18 cellular contexts compared by ENCODE assay signal in the genomic region with DNA sequence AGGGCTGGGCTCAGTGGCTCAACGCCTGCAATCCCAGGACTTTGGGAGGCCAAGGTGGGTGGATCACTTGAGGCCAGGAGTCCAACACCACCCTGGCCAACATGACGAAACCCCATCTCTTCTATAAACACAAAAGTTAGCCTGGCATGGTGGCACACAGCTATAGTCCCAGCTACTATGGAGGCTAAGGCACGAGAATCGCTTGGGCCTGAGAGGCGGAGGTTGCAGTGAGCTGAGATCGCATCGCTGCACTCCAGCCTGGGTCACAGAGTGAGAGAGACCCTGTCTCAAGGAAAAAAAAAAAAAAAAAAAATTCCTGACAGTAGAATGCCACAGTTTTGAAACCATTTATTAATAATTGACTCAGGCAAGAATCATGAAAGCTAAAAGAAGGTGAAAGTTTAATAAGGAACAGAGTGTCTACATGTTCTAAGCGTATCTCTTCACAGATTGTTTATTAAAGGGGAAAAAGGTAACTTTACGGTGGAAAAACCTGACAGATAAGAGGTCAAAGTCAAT. TPM values are rescaled to one million over a fixed set of nuclear protein-coding genes. Genes with fewer than 3 reads are reported as not detected.
DNase-seq lines count a peak whose midpoint lies in the region; ATAC-seq, FAIRE-seq and TF ChIP-seq lines count a peak whose summit lies in the region.
"Had no signal": no experiment of that assay in that cellular context is flagged by ENCODE, and none has a peak within 500 bp of the region (broad histone marks: within the 10 kb centered on the region; RNA-seq: fewer than 3 reads in every experiment).

No MANE protein-coding gene starts in this region.

- WGBS in mesendoderm (ENCODE audit: extremely low coverage, insufficient coverage, low lambda C conversion rate) = no CpG with 5 or more reads among the region's 9 CpGs
- WGBS in mesenchymal stem cell = over 99% methylated on average over 6 of the region's 9 CpGs

- H3K4me2 ChIP-seq in mesendoderm (ENCODE audit: low read length) = no peak overlapping the region
- H3K4me2 ChIP-seq in mesenchymal stem cell (ENCODE audit: low read length, poor library complexity, severe bottlenecking) = no peak overlapping the region

- H3K4me3 ChIP-seq in kidney (ENCODE audit: low read length in 2 of 2) (no peak overlapping the region), mesendoderm (ENCODE audit: low read length) (no peak overlapping the region), gastrocnemius medialis (no peak overlapping the region), mesenchymal stem cell (ENCODE audit: insufficient read depth in 1 of 2, low read depth in 1 of 2, low read length in 2 of 2) (no peak overlapping the region)
- H3K4me3 ChIP-seq: GM23248, SJSA1 had no signal

- H3K27me3 ChIP-seq in mesendoderm (ENCODE audit: insufficient read depth, low read length, poor library complexity) (no peaks in the 10 kb centered on the region), gastrocnemius medialis (no peaks in the 10 kb centered on the region), mesenchymal stem cell (ENCODE audit: control insufficient read depth in 1 of 2, insufficient read depth in 1 of 2, low read length in 2 of 2) (peaks cover 0 to 12% of the 10 kb centered on the region in 2 experiments)
- H3K27me3 ChIP-seq: SJSA1 had no signal

- H3K9me3 ChIP-seq in kidney (ENCODE audit: control insufficient read depth in 1 of 2, low read length in 2 of 2) = no peaks in the 10 kb centered on the region
- H3K9me3 ChIP-seq in gastrocnemius medialis = no peaks in the 10 kb centered on the region
- no peaks in the 10 kb centered on the region for H3K9me3 ChIP-seq in mesenchymal stem cell (ENCODE audit: control insufficient read depth, low read length)
- H3K9me3 ChIP-seq: SJSA1 had no signal

- no peaks in the 10 kb centered on the region for H3K79me2 ChIP-seq in mesendoderm (ENCODE audit: control insufficient read depth, insufficient read depth, low read length)

- no peak overlapping the region for H4K91ac ChIP-seq in mesenchymal stem cell (ENCODE audit: low read length)

- intact Hi-C loops in Calu3 (cut with micrococcal nuclease; ENCODE audit: unreplicated experiment) (no loop called here), kidney (cut with DNase I) (no loop called here), gastrocnemius medialis (cut with DNase I; ENCODE audit: low total_unique reads) (no loop called here)

- H3K23ac ChIP-seq in mesendoderm (ENCODE audit: low read length) = no peak overlapping the region
- no peak overlapping the region for H3K23ac ChIP-seq in mesenchymal stem cell (ENCODE audit: low read length in 2 of 2)

- DNase-seq in Calu3 (no peak), kidney (no peak), mesendoderm (no peak), type B pancreatic cell (ENCODE audit: extremely low spot score, unreplicated experiment) (no peak), dedifferentiated amniotic fluid mesenchymal stem cell (ENCODE audit: extremely low spot score) (no peak), gastrocnemius medialis (no peak), mesenchymal stem cell (no peak)
- DNase-seq: CD4-positive, CD25-positive, alpha-beta regulatory T cell; DMS79 treated with DMSO at 0.1 percent for 48 hours; GM23248; NCI-H1105 treated with DMSO at 0.1 percent for 48 hours; NCI-H187; NCI-H345; NCI-H526 treated with DMSO at 0.1 percent for 48 hours had no signal

- no peak for TF ChIP-seq CTCF in Calu3 (IDR thresholded peaks at IDR 0.05; ENCODE audit: unreplicated experiment)
- no peak for TF ChIP-seq CTCF in kidney (IDR thresholded peaks at IDR 0.05; ENCODE audit: borderline replicate concordance, extremely low read depth, insufficient read depth)
- no peak for TF ChIP-seq CTCF in type B pancreatic cell (conservative IDR thresholded peaks at IDR 0.05)
- TF ChIP-seq CTCF in gastrocnemius medialis (IDR thresholded peaks at IDR 0.05 in 4 of 5, conservative IDR thresholded peaks at IDR 0.05 in 1 of 5) = no peak

- no peak overlapping the region for H3K18ac ChIP-seq in mesendoderm (ENCODE audit: low read length)
- H3K18ac ChIP-seq in mesenchymal stem cell (ENCODE audit: low read depth in 1 of 2, low read length in 2 of 2) = no peak overlapping the region

- peak overlapping the region; percentile 27 for H3K56ac ChIP-seq in mesendoderm (ENCODE audit: low read length)

- H3K36me3 Mint-ChIP-seq in Calu3 (ENCODE audit: insufficient read depth, unreplicated experiment) (no peaks in the 10 kb centered on the region), type B pancreatic cell (no peaks in the 10 kb centered on the region)
- H3K36me3 Mint-ChIP-seq: CD4-positive, CD25-positive, alpha-beta regulatory T cell had no signal

- H3K4me1 ChIP-seq in kidney (ENCODE audit: control insufficient read depth in 1 of 2, insufficient read depth in 1 of 2, low read depth in 1 of 2, low read length in 2 of 2) (peaks cover 15 to 25% of the 10 kb centered on the region in 2 donors), mesendoderm (ENCODE audit: control insufficient read depth, low read depth, low read length) (peaks cover 7% of the 10 kb centered on the region), gastrocnemius medialis (no peaks in the 10 kb centered on the region), mesenchymal stem cell (ENCODE audit: control insufficient read depth, insufficient read depth, low read depth, low read length) (peaks cover 1% of the 10 kb centered on the region)
- H3K4me1 ChIP-seq: SJSA1 had no signal

- H3K27me3 Mint-ChIP-seq in Calu3 (ENCODE audit: unreplicated experiment) = no peaks in the 10 kb centered on the region
- H3K27me3 Mint-ChIP-seq in type B pancreatic cell = peaks cover 3% of the 10 kb centered on the region

- H2BK15ac ChIP-seq in mesendoderm (replicated peaks; ENCODE audit: low read depth) (no peak overlapping the region), mesenchymal stem cell (ENCODE audit: low read depth, poor library complexity, severe bottlenecking) (no peak overlapping the region)

- H2BK12ac ChIP-seq in mesenchymal stem cell (ENCODE audit: low read length in 2 of 2) = no peak overlapping the region

- H3K4me1 Mint-ChIP-seq in Calu3 (ENCODE audit: low read depth, unreplicated experiment) (peaks cover 31% of the 10 kb centered on the region), type B pancreatic cell (ENCODE audit: unreplicated experiment) (peaks cover 7% of the 10 kb centered on the region)

- H3K79me1 ChIP-seq in mesendoderm (ENCODE audit: low read length) (no peaks in the 10 kb centered on the region), mesenchymal stem cell (replicated peaks; ENCODE audit: low read length, poor library complexity, severe bottlenecking) (no peaks in the 10 kb centered on the region)

- H3K36me3 ChIP-seq in kidney (ENCODE audit: control insufficient read depth in 1 of 2, insufficient read depth in 2 of 2, low read length in 2 of 2) (no peaks in the 10 kb centered on the region), mesendoderm (ENCODE audit: control insufficient read depth, insufficient read depth, low read length) (no peaks in the 10 kb centered on the region), gastrocnemius medialis (no peaks in the 10 kb centered on the region), mesenchymal stem cell (ENCODE audit: control insufficient read depth in 1 of 2, insufficient read depth in 2 of 2, low read depth in 1 of 2, low read length in 2 of 2) (no peaks in the 10 kb centered on the region)
- H3K36me3 ChIP-seq: SJSA1 had no signal

- no peaks in the 10 kb centered on the region for H3K9me3 Mint-ChIP-seq in Calu3 (ENCODE audit: low read depth, unreplicated experiment)
- H3K9me3 Mint-ChIP-seq in type B pancreatic cell = no peaks in the 10 kb centered on the region
- H3K9me3 Mint-ChIP-seq: CD4-positive, CD25-positive, alpha-beta regulatory T cell had no signal

- H3K27ac ChIP-seq in kidney (ENCODE audit: low read depth in 2 of 2, low read length in 2 of 2) (peak overlapping the region; percentile 49 to 68), mesendoderm (ENCODE audit: low read depth, low read length) (no peak overlapping the region), gastrocnemius medialis (no peak overlapping the region), mesenchymal stem cell (ENCODE audit: low read length, poor library complexity, severe bottlenecking) (no peak overlapping the region)
- H3K27ac ChIP-seq: GM23248, HL-60, SJSA1 had no signal

- H4K8ac ChIP-seq in mesendoderm (ENCODE audit: low read depth, low read length) = no peak overlapping the region
- H4K8ac ChIP-seq in mesenchymal stem cell (ENCODE audit: low read length) = no peak overlapping the region

- H3K9ac ChIP-seq in kidney (ENCODE audit: low read length in 2 of 2) (no peak overlapping the region), mesendoderm (ENCODE audit: low read length) (no peak overlapping the region), mesenchymal stem cell (ENCODE audit: low read length) (no peak overlapping the region)
- H3K9ac ChIP-seq: GM23248 had no signal

- no peak overlapping the region for H3K14ac ChIP-seq in mesenchymal stem cell (ENCODE audit: low read length in 2 of 2)

- H4K5ac ChIP-seq in mesendoderm (ENCODE audit: low read length) = no peak overlapping the region

- CTCF ChIA-PET in Calu3 (lab: Charles Lee) = interaction anchor here (0.5 to 1.4 kb wide), 4 partner anchors 8 to 16 kb away, joined by 4 to 8 read pairs (median 6); no protein-coding TSS in a partner anchor

- H2BK120ac ChIP-seq in mesendoderm (ENCODE audit: low read depth, low read length) (no peak overlapping the region), mesenchymal stem cell (ENCODE audit: low read depth, low read length) (no peak overlapping the region)

- no TSS peak for BruUV-seq in Calu3 (replicated peaks; lab: Mats Ljungman, UMichigan)

- H3K4me3 Mint-ChIP-seq in Calu3 (ENCODE audit: low read depth, unreplicated experiment) (no peak overlapping the region), type B pancreatic cell (no peak overlapping the region)
- H3K4me3 Mint-ChIP-seq: CD4-positive, CD25-positive, alpha-beta regulatory T cell had no signal

- H2BK5ac ChIP-seq in mesendoderm (ENCODE audit: low read length) = peak overlapping the region; percentile 17
- H2BK5ac ChIP-seq in mesenchymal stem cell (ENCODE audit: low read depth, low read length, poor library complexity, severe bottlenecking) = no peak overlapping the region

- H2AK5ac ChIP-seq in mesendoderm (ENCODE audit: low read length) (no peak overlapping the region), mesenchymal stem cell (ENCODE audit: low read length, severe bottlenecking) (no peak overlapping the region)

- no peak for TF ChIP-seq POLR2A in gastrocnemius medialis (IDR thresholded peaks at IDR 0.05)

- in situ Hi-C loops in gastrocnemius medialis (cut with MboI; ENCODE audit: low sequenced_read_pairs in 4 of 4) = no loop called here

- no peak for ATAC-seq in gastrocnemius medialis
- ATAC-seq: HCT116 had no signal

- FAIRE-seq in kidney (lab: Jason Lieb, UNC) = no peak

- H2AFZ ChIP-seq in mesenchymal stem cell (ENCODE audit: low read depth, low read length) = no peak overlapping the region
- H2AFZ ChIP-seq: GM23248 had no signal

- H3K4ac ChIP-seq in mesendoderm (ENCODE audit: low read depth, low read length) (no peak overlapping the region), mesenchymal stem cell (ENCODE audit: low read depth in 1 of 2, low read length in 2 of 2) (no peak overlapping the region)

- peak overlapping the region; percentile 21 for H3K27ac Mint-ChIP-seq in Calu3 (ENCODE audit: unreplicated experiment)
- peak overlapping the region; percentile 18 for H3K27ac Mint-ChIP-seq in type B pancreatic cell
- H3K27ac Mint-ChIP-seq: CD4-positive, CD25-positive, alpha-beta regulatory T cell had no signal

RNA-seq across cellular contexts. Expression of gene PTGR1, which starts 5.7 kb away (rescaled TPM):
- total RNA-seq in Calu3 (2022) (22.3 and 24.2 TPM in 2 replicates), kidney (75.1 TPM), type B pancreatic cell (ENCODE audit: low replicate concordance) (67.3 and 75.4 TPM in 2 replicates), gastrocnemius medialis (10 to 100 TPM in 3 of 4 donors, 1 to 10 TPM in 1; 7.5 to 30.9 (median 16.8) TPM)
- polyA plus RNA-seq in kidney (ENCODE audit: insufficient read depth, low read depth, low replicate concordance) = 285 TPM
- 17.7 TPM for polyA plus RNA-seq in mesendoderm (2013, experiment 1 of 2)
- polyA plus RNA-seq in mesendoderm (2013, experiment 2 of 2) = 18.0 TPM
- 48.4 TPM for polyA plus RNA-seq in mesenchymal stem cell (2013, experiment 1 of 2)
- 49.3 TPM for polyA plus RNA-seq in mesenchymal stem cell (2013, experiment 2 of 2)
- total RNA-seq: CD4-positive, CD25-positive, alpha-beta regulatory T cell; OCI-LY7 had no signal

RNA-seq across cellular contexts. Expression of gene DNAJC25, which starts 26.0 kb away (rescaled TPM):
- total RNA-seq in Calu3 (2022) (5.0 and 6.3 TPM in 2 replicates), kidney (8.2 TPM), type B pancreatic cell (ENCODE audit: low replicate concordance) (9.6 and 13.9 TPM in 2 replicates), gastrocnemius medialis (1 to 10 TPM; 3.7 to 7.4 (median 4.9) TPM)
- polyA plus RNA-seq in kidney (ENCODE audit: insufficient read depth, low read depth, low replicate concordance) = 13.1 TPM
- 7.3 TPM for polyA plus RNA-seq in mesendoderm (2013, experiment 1 of 2)
- 7.8 TPM for polyA plus RNA-seq in mesendoderm (2013, experiment 2 of 2)
- 10.9 TPM for polyA plus RNA-seq in mesenchymal stem cell (2013, experiment 1 of 2)
- polyA plus RNA-seq in mesenchymal stem cell (2013, experiment 2 of 2) = 11.0 TPM

RNA-seq across cellular contexts. Expression of gene GNG10, which starts 56.3 kb away (rescaled TPM):
- total RNA-seq in Calu3 (2022) = 17.8 and 21.5 TPM in 2 replicates
- 41.2 TPM for total RNA-seq in kidney
- 44.8 TPM for polyA plus RNA-seq in kidney (ENCODE audit: insufficient read depth, low read depth, low replicate concordance)
- 43.5 TPM for polyA plus RNA-seq in mesendoderm (2013, experiment 1 of 2)
- polyA plus RNA-seq in mesendoderm (2013, experiment 2 of 2) = 45.6 TPM
- 32.6 and 62.2 TPM in 2 replicates for total RNA-seq in type B pancreatic cell (ENCODE audit: low replicate concordance)
- 10 to 100 TPM; 14.9 to 27.2 (median 18.3) TPM for total RNA-seq in gastrocnemius medialis
- 56.0 TPM for polyA plus RNA-seq in mesenchymal stem cell (2013, experiment 1 of 2)
- polyA plus RNA-seq in mesenchymal stem cell (2013, experiment 2 of 2) = 59.4 TPM

Comparison
In these comparisons a context has a peak if more than half of its experiments do, and no peak if none do; other contexts are left out.
1. H3K27ac ChIP-seq: peak in kidney (2 of 2); none in mesendoderm (single experiment), gastrocnemius medialis (0 of 4) and mesenchymal stem cell (single experiment).